In genomic region chr1:2295526-2295925, GRCh38 we compare ENCODE assay signal across 1 cellular context.
TF ChIP-seq lines count a peak whose summit lies in the region.

No MANE protein-coding gene starts in this region.

TF ChIP-seq in HEK293, 187 proteins besides CTCF, POLR2A, EP300 and RAD21 (continued from another document):
- no peak for TF ChIP-seq PRDM2 (tag by site-specific recombination; IDR thresholded peaks at IDR 0.05; ENCODE audit: borderline replicate concordance)
